17 cellular contexts compared by ENCODE assay signal in genomic region chr6:149130093-149130872, GRCh38.
A peak's percentile ranks its signal among the peaks of the same experiment; 100 is the strongest.
DNase-seq lines count a peak whose midpoint lies in the region; ATAC-seq, FAIRE-seq and TF ChIP-seq lines count a peak whose summit lies in the region.
"Had no signal": no experiment of that assay in that cellular context is flagged by ENCODE, and none has a peak within 500 bp of the region (broad histone marks: within the 10 kb centered on the region; RNA-seq: fewer than 3 reads in every experiment).

No MANE protein-coding gene starts in this region.

- TF ChIP-seq CTCF in cardiac muscle cell (IDR thresholded peaks at IDR 0.05; ENCODE audit: low read depth, low read length) (no peak), heart left ventricle (IDR thresholded peaks at IDR 0.05) (no peak), astrocyte (IDR thresholded peaks at IDR 0.05; ENCODE audit: insufficient read depth, low read depth, low read length) (no peak), lower lobe of right lung (IDR thresholded peaks at IDR 0.05) (no peak), type B pancreatic cell (conservative IDR thresholded peaks at IDR 0.05) (no peak), esophagus squamous epithelium (IDR thresholded peaks at IDR 0.05) (no peak), transverse colon (IDR thresholded peaks at IDR 0.05) (no peak)

- TF ChIP-seq POLR2A in heart left ventricle (IDR thresholded peaks at IDR 0.05): no peak
- no peak for TF ChIP-seq POLR2A in esophagus squamous epithelium (IDR thresholded peaks at IDR 0.05)
- TF ChIP-seq POLR2A in transverse colon (IDR thresholded peaks at IDR 0.05): no peak

- no peaks in the 10 kb centered on the region for H4K20me1 ChIP-seq in astrocyte (ENCODE audit: insufficient read depth, low read length)

- DNase-seq in cardiac muscle cell (ENCODE audit: low read depth in 1 of 2, low spot score in 1 of 2) (peak in 1 of 2 donors; percentile 40), heart left ventricle (no peak), astrocyte (ENCODE audit: low read depth) (no peak), lower lobe of right lung (no peak), type B pancreatic cell (ENCODE audit: extremely low spot score, unreplicated experiment) (no peak), esophagus squamous epithelium (lab: John Stamatoyannopoulos, UW) (no peak), DMS153 (lab: John Stamatoyannopoulos, UW) (no peak), transverse colon (no peak)
- DNase-seq: activated naive CD4-positive, alpha-beta T cell; kidney; NCI-H1417; NCI-H69; nucleus accumbens had no signal

- H3K4me1 Mint-ChIP-seq in astrocyte (ENCODE audit: low read depth, unreplicated experiment): peaks cover 3% of the 10 kb centered on the region
- H3K4me1 Mint-ChIP-seq in type B pancreatic cell (ENCODE audit: unreplicated experiment): peaks cover 27% of the 10 kb centered on the region

- peak overlapping the region; percentile 10 for H3K27ac ChIP-seq in cardiac muscle cell
- peak overlapping the region in 2 of 12 donors; percentile 24 to 34 for H3K27ac ChIP-seq in heart left ventricle
- H3K27ac ChIP-seq in astrocyte (ENCODE audit: low read depth, low read length): no peak overlapping the region
- H3K27ac ChIP-seq in lower lobe of right lung: no peak overlapping the region
- peak overlapping the region in 2 of 4 donors; percentile 62 to 72 for H3K27ac ChIP-seq in esophagus squamous epithelium
- H3K27ac ChIP-seq in transverse colon: peak overlapping the region in 2 of 4 donors; percentile 19 to 25
- H3K27ac ChIP-seq: coronary artery, gastrocnemius medialis, SJSA1 had no signal

- TF ChIP-seq EP300 in transverse colon (IDR thresholded peaks at IDR 0.05; ENCODE audit: low read depth): no peak

- no peaks in the 10 kb centered on the region for H3K27me3 Mint-ChIP-seq in astrocyte (ENCODE audit: low read depth, unreplicated experiment)
- H3K27me3 Mint-ChIP-seq in type B pancreatic cell: no peaks in the 10 kb centered on the region
- H3K27me3 Mint-ChIP-seq: B cell had no signal

- H3K27me3 ChIP-seq in cardiac muscle cell (no peaks in the 10 kb centered on the region), heart left ventricle (peaks cover 0 to 6% (median 0%) of the 10 kb centered on the region in 9 donors), astrocyte (ENCODE audit: insufficient read depth, low read length) (no peaks in the 10 kb centered on the region), lower lobe of right lung (ENCODE audit: low read depth) (no peaks in the 10 kb centered on the region), esophagus squamous epithelium (no peaks in the 10 kb centered on the region), transverse colon (no peaks in the 10 kb centered on the region)
- H3K27me3 ChIP-seq: gastrocnemius medialis, SJSA1 had no signal

- H3K9me3 Mint-ChIP-seq in astrocyte (ENCODE audit: unreplicated experiment): peaks cover 3% of the 10 kb centered on the region
- peaks cover 18% of the 10 kb centered on the region for H3K9me3 Mint-ChIP-seq in type B pancreatic cell

- H3K4me3 ChIP-seq in cardiac muscle cell (no peak overlapping the region), heart left ventricle (no peak overlapping the region), astrocyte (ENCODE audit: insufficient read depth, low read depth, low read length) (no peak overlapping the region), lower lobe of right lung (no peak overlapping the region), esophagus squamous epithelium (no peak overlapping the region), transverse colon (no peak overlapping the region)
- H3K4me3 ChIP-seq: coronary artery, gastrocnemius medialis, SJSA1 had no signal

- no peak for ATAC-seq in heart left ventricle
- peak; percentile 65 to 67 for ATAC-seq in lower lobe of right lung

- intact Hi-C loops in heart left ventricle (cut with DNase I) (no loop called here), lower lobe of right lung (cut with DNase I) (no loop called here), esophagus squamous epithelium (cut with DNase I) (no loop called here), transverse colon (cut with DNase I; ENCODE audit: low total_unique reads) (no loop called here)

- H3K27ac Mint-ChIP-seq in astrocyte (ENCODE audit: unreplicated experiment) (no peak overlapping the region), type B pancreatic cell (peak overlapping the region; percentile 94)

- H3K4me1 ChIP-seq in cardiac muscle cell (ENCODE audit: low read depth) (peaks cover 7% of the 10 kb centered on the region), heart left ventricle (peaks cover 0 to 16% (median 0%) of the 10 kb centered on the region in 12 donors), astrocyte (ENCODE audit: insufficient read depth, low read length) (no peaks in the 10 kb centered on the region), lower lobe of right lung (peaks cover 30% of the 10 kb centered on the region), esophagus squamous epithelium (peaks cover 0 to 38% (median 0%) of the 10 kb centered on the region in 3 donors), transverse colon (peaks cover 0 to 15% (median 0%) of the 10 kb centered on the region in 4 donors)
- H3K4me1 ChIP-seq: gastrocnemius medialis had no signal

- no peak for FAIRE-seq in astrocyte (lab: Jason Lieb, UNC)
- FAIRE-seq: kidney had no signal

- no peak overlapping the region for H3K9ac ChIP-seq in astrocyte (ENCODE audit: low read length)

- H3K9me3 ChIP-seq in cardiac muscle cell (ENCODE audit: low read depth) (no peaks in the 10 kb centered on the region), heart left ventricle (no peaks in the 10 kb centered on the region), astrocyte (ENCODE audit: insufficient read depth, low read depth, low read length) (no peaks in the 10 kb centered on the region), lower lobe of right lung (no peaks in the 10 kb centered on the region), esophagus squamous epithelium (no peaks in the 10 kb centered on the region), transverse colon (no peaks in the 10 kb centered on the region)
- H3K9me3 ChIP-seq: gastrocnemius medialis, SJSA1 had no signal

- peak overlapping the region; percentile 5 for H2AFZ ChIP-seq in astrocyte (ENCODE audit: low read depth, low read length)

- H3K36me3 Mint-ChIP-seq in astrocyte (ENCODE audit: low read depth, unreplicated experiment) (peaks cover 2% of the 10 kb centered on the region), type B pancreatic cell (no peaks in the 10 kb centered on the region)

- in situ Hi-C loops in transverse colon (cut with MboI; ENCODE audit: low pct_ligation_motif_present in 1 of 4, low pct_unique_long_range_greater_than_20kb in 1 of 4, low sequenced_read_pairs in 3 of 4): no loop called here

- no peaks in the 10 kb centered on the region for H3K79me2 ChIP-seq in astrocyte (ENCODE audit: insufficient read depth, low read length)

- WGBS in heart left ventricle, 4 donors: 59 to 79% (median 69%) methylated on average over 8 of the region's 8 CpGs
- WGBS in esophagus squamous epithelium, 2 donors: 52 to 74% methylated on average over 7 to 8 of the region's 8 CpGs
- WGBS in transverse colon (ENCODE audit: low coverage in 1 of 2), 2 donors: 57 to 60% methylated on average over 4 to 8 of the region's 8 CpGs

- H3K4me3 Mint-ChIP-seq in astrocyte (ENCODE audit: unreplicated experiment) (no peak overlapping the region), type B pancreatic cell (peak overlapping the region; percentile 45)
- H3K4me3 Mint-ChIP-seq: B cell had no signal

- H3K4me2 ChIP-seq in astrocyte (ENCODE audit: low read length): no peak overlapping the region

- H3K36me3 ChIP-seq in cardiac muscle cell (no peaks in the 10 kb centered on the region), heart left ventricle (no peaks in the 10 kb centered on the region), astrocyte (ENCODE audit: insufficient read depth, low read length) (no peaks in the 10 kb centered on the region), lower lobe of right lung (no peaks in the 10 kb centered on the region), esophagus squamous epithelium (no peaks in the 10 kb centered on the region), transverse colon (no peaks in the 10 kb centered on the region)
- H3K36me3 ChIP-seq: gastrocnemius medialis, SJSA1 had no signal

Comparison
In these comparisons a context has a peak if more than half of its experiments do, and no peak if none do; other contexts are left out.
1. ATAC-seq: peak in lower lobe of right lung (2 of 2); none in heart left ventricle (0 of 4).